22 cellular contexts compared by ENCODE assay signal in the genomic region with DNA sequence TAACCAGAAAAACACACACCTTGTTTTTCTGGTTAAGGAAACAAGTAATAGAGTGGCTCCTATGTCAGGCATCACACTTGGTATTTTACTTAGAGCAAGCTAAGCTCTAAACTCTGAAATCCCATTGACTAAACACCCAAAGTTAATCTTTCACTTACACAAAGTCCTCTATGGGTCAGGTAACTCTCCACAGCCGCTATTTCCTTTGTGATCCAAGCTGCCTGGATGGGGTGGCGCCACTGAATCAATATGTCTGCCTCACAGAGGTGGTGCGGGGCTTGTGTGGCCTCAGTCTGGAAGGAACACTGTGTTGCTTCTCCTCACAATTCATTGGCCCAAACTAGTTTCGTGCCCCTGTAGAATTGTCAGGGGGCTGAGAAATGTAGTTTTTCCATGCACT.
DNase-seq lines count a peak whose midpoint lies in the region; ATAC-seq, FAIRE-seq and TF ChIP-seq lines count a peak whose summit lies in the region.
"Had no signal": no experiment of that assay in that cellular context is flagged by ENCODE, and none has a peak within 500 bp of the region (broad histone marks: within the 10 kb centered on the region; RNA-seq: fewer than 3 reads in every experiment).

No MANE protein-coding gene starts in this region.

- H3K27me3 ChIP-seq in HepG2 (ENCODE audit: control insufficient read depth in 1 of 2, insufficient read depth in 2 of 2, low read length in 2 of 2) (no peaks in the 10 kb centered on the region), right lobe of liver (no peaks in the 10 kb centered on the region), hepatocyte (no peaks in the 10 kb centered on the region), uterus (no peaks in the 10 kb centered on the region)
- H3K27me3 ChIP-seq: BLaER1 had no signal

- no peak for TF ChIP-seq RAD21 in HepG2 (CRISPR knock-in tag; IDR thresholded peaks at IDR 0.05)

- H2AFZ ChIP-seq in HepG2 (ENCODE audit: low read length) (no peak overlapping the region), hepatocyte (no peak overlapping the region)

- no peaks in the 10 kb centered on the region for H3K9me2 ChIP-seq in hepatocyte (replicated peaks; ENCODE audit: insufficient read depth)
- H3K9me2 ChIP-seq: SK-N-SH had no signal

- no peak for TF ChIP-seq POLR2A in HepG2 (IDR thresholded peaks at IDR 0.05; ENCODE audit: insufficient read depth in 1 of 2, low read depth in 2 of 2, low read length in 2 of 2)
- no peak for TF ChIP-seq POLR2A in right lobe of liver (IDR thresholded peaks at IDR 0.05)
- no peak for TF ChIP-seq POLR2A in uterus (IDR thresholded peaks at IDR 0.05)

- BruUV-seq in HepG2 (replicated peaks; lab: Mats Ljungman, UMichigan), result no TSS peak

- FAIRE-seq in HepG2 (lab: Jason Lieb, UNC), result no peak
- FAIRE-seq: D721Med, G401.6, H1 had no signal

- H3K4me3 ChIP-seq in HepG2 (replicated peaks in 1 of 3; ENCODE audit: insufficient read depth in 1 of 3, low read depth in 2 of 3, low read length in 3 of 3) (no peak overlapping the region), right lobe of liver (no peak overlapping the region), hepatocyte (no peak overlapping the region), uterus (no peak overlapping the region)
- H3K4me3 ChIP-seq: BLaER1 had no signal

- H3K27ac ChIP-seq in HepG2 (ENCODE audit: extremely low read length, insufficient read depth, low read length) (no peak overlapping the region), right lobe of liver (no peak overlapping the region), hepatocyte (no peak overlapping the region), uterus (no peak overlapping the region)
- H3K27ac ChIP-seq: BLaER1 had no signal

- peaks cover 8% of the 10 kb centered on the region; the same call in 1 of the 2 replicates for H3K4me1 ChIP-seq in HepG2 (ENCODE audit: insufficient read depth, low read length)
- no peaks in the 10 kb centered on the region for H3K4me1 ChIP-seq in right lobe of liver
- no peaks in the 10 kb centered on the region for H3K4me1 ChIP-seq in hepatocyte (ENCODE audit: insufficient read depth)
- H3K4me1 ChIP-seq in uterus, result no peaks in the 10 kb centered on the region
- H3K4me1 ChIP-seq: BLaER1 had no signal

- in situ Hi-C loops in HepG2 (cut with HindIII; ENCODE audit: extremely low pct_ligation_motif_present, low pct_unique_long_range_greater_than_20kb), result no loop called here

- ATAC-seq in HepG2 (peak; percentile 99), right lobe of liver (no peak), GM21723 (IDR thresholded peaks at IDR 0.05; ENCODE audit: unreplicated experiment) (no peak), HG03175 (IDR thresholded peaks at IDR 0.05; ENCODE audit: unreplicated experiment) (no peak)
- ATAC-seq: PC-3 had no signal

- no peaks in the 10 kb centered on the region for H4K20me1 ChIP-seq in HepG2 (ENCODE audit: insufficient read depth, low read length)
- no peaks in the 10 kb centered on the region for H4K20me1 ChIP-seq in hepatocyte (ENCODE audit: insufficient read depth, poor library complexity, severe bottlenecking)
- H4K20me1 ChIP-seq: BLaER1 had no signal

- no peaks in the 10 kb centered on the region for H3K36me3 ChIP-seq in HepG2 (replicated peaks in 1 of 2; ENCODE audit: control insufficient read depth in 1 of 2, insufficient read depth in 2 of 2, low read length in 2 of 2)
- no peaks in the 10 kb centered on the region for H3K36me3 ChIP-seq in right lobe of liver
- no peaks in the 10 kb centered on the region for H3K36me3 ChIP-seq in hepatocyte (replicated peaks; ENCODE audit: insufficient read depth, low read depth)
- H3K36me3 ChIP-seq in uterus, result no peaks in the 10 kb centered on the region
- H3K36me3 ChIP-seq: BLaER1 had no signal

- H3K9ac ChIP-seq in HepG2 (ENCODE audit: insufficient read depth, low read depth, low read length), result no peak overlapping the region
- H3K9ac ChIP-seq: BLaER1, SK-N-SH had no signal

- DNase-seq in HepG2 (ENCODE audit: low spot score), result peak; percentile 36
- no peak for DNase-seq in right lobe of liver
- peak; percentile 21 for DNase-seq in hepatocyte (ENCODE audit: low spot score)
- DNase-seq in posterior vena cava (ENCODE audit: low spot score), result peak; percentile 69
- DNase-seq in uterus, result no peak
- DNase-seq: CD4-positive, CD25-positive, alpha-beta regulatory T cell; HCEC 1CT; NCI-H1048; NCI-H1417 treated with DMSO at 0.1 percent for 48 hours; NCI-H1694 treated with DMSO at 0.1 percent for 48 hours; NCI-H2081; NCI-H524; NCI-H748 treated with DMSO at 0.1 percent for 48 hours; NK-92 treated with Interleukin-12 subunit alpha and Interleukin-12 subunit beta, amount 100 ng/mL, for 24 hours; PC-3; SK-N-SH had no signal

- H3K79me2 ChIP-seq in HepG2 (ENCODE audit: insufficient read depth, low read length) (no peaks in the 10 kb centered on the region), hepatocyte (no peaks in the 10 kb centered on the region)

- H3K4me2 ChIP-seq in HepG2 (ENCODE audit: low read depth, low read length), result no peak overlapping the region
- H3K4me2 ChIP-seq in hepatocyte, result no peak overlapping the region
- H3K4me2 ChIP-seq: BLaER1, SK-N-SH had no signal

- CTCF ChIA-PET in HepG2 (lab: Yijun Ruan, JAX; ENCODE audit: low intra/inter-chr PET ratio, low total read pairs), result no interaction called here

- TF ChIP-seq EP300 in HepG2 (IDR thresholded peaks at IDR 0.05; ENCODE audit: low read depth in 2 of 2, low read length in 2 of 2), result no peak
- TF ChIP-seq EP300 in HepG2 (CRISPR knock-in tag; IDR thresholded peaks at IDR 0.05; ENCODE audit: borderline replicate concordance), result no peak

- no peaks in the 10 kb centered on the region for H3K9me3 ChIP-seq in HepG2 (ENCODE audit: low read length)
- no peaks in the 10 kb centered on the region for H3K9me3 ChIP-seq in right lobe of liver
- H3K9me3 ChIP-seq in hepatocyte (ENCODE audit: low read depth), result no peaks in the 10 kb centered on the region
- H3K9me3 ChIP-seq in uterus, result no peaks in the 10 kb centered on the region
- H3K9me3 ChIP-seq: BLaER1, SK-N-SH had no signal

- POLR2A ChIA-PET in HepG2 (lab: Yijun Ruan, JAX), result no interaction called here

- TF ChIP-seq CTCF in HepG2 (CRISPR knock-in tag; IDR thresholded peaks at IDR 0.05), result no peak
- TF ChIP-seq CTCF in right lobe of liver (IDR thresholded peaks at IDR 0.05), result no peak
- TF ChIP-seq CTCF in hepatocyte (IDR thresholded peaks at IDR 0.05; ENCODE audit: poor library complexity), result no peak
- TF ChIP-seq CTCF in uterus (IDR thresholded peaks at IDR 0.05), result no peak

- WGBS in HepG2 (ENCODE audit: low lambda C conversion rate), result 15% methylated on average over 4 of the region's 4 CpGs
- 63% methylated on average over 4 of the region's 4 CpGs for WGBS in right lobe of liver (ENCODE audit: insufficient coverage, low coverage, low lambda C conversion rate, missing lambda C conversion rate)
- 68% methylated on average over 4 of the region's 4 CpGs for WGBS in hepatocyte (ENCODE audit: low lambda C conversion rate, missing lambda C conversion rate)

- intact Hi-C loops in HepG2 (cut with micrococcal nuclease; ENCODE audit: unreplicated experiment), result no loop called here
- intact Hi-C loops in right lobe of liver (cut with DNase I), result no loop called here
- intact Hi-C loops in posterior vena cava (cut with DNase I), result no loop called here
- intact Hi-C loops in uterus (cut with DNase I; ENCODE audit: low total_unique reads), result no loop called here

TF ChIP-seq in HepG2, 621 proteins besides CTCF, POLR2A, EP300 and RAD21 (continues in another document):
- TF ChIP-seq, protein P1, sequence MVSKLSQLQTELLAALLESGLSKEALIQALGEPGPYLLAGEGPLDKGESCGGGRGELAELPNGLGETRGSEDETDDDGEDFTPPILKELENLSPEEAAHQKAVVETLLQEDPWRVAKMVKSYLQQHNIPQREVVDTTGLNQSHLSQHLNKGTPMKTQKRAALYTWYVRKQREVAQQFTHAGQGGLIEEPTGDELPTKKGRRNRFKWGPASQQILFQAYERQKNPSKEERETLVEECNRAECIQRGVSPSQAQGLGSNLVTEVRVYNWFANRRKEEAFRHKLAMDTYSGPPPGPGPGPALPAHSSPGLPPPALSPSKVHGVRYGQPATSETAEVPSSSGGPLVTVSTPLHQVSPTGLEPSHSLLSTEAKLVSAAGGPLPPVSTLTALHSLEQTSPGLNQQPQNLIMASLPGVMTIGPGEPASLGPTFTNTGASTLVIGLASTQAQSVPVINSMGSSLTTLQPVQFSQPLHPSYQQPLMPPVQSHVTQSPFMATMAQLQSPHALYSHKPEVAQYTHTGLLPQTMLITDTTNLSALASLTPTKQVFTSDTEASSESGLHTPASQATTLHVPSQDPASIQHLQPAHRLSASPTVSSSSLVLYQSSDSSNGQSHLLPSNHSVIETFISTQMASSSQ (IDR thresholded peaks at IDR 0.05; ENCODE audit: low read depth), result peak; percentile 44; the same call in 1 of the 2 replicates
- TF ChIP-seq, protein P1 (CRISPR knock-in tag; IDR thresholded peaks at IDR 0.05; ENCODE audit: borderline replicate concordance), result no peak
- TF ChIP-seq, protein P2, sequence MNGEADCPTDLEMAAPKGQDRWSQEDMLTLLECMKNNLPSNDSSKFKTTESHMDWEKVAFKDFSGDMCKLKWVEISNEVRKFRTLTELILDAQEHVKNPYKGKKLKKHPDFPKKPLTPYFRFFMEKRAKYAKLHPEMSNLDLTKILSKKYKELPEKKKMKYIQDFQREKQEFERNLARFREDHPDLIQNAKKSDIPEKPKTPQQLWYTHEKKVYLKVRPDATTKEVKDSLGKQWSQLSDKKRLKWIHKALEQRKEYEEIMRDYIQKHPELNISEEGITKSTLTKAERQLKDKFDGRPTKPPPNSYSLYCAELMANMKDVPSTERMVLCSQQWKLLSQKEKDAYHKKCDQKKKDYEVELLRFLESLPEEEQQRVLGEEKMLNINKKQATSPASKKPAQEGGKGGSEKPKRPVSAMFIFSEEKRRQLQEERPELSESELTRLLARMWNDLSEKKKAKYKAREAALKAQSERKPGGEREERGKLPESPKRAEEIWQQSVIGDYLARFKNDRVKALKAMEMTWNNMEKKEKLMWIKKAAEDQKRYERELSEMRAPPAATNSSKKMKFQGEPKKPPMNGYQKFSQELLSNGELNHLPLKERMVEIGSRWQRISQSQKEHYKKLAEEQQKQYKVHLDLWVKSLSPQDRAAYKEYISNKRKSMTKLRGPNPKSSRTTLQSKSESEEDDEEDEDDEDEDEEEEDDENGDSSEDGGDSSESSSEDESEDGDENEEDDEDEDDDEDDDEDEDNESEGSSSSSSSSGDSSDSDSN (CRISPR knock-in tag; IDR thresholded peaks at IDR 0.05), result no peak

Comparison
In these comparisons a context has a peak if more than half of its experiments do, and no peak if none do; other contexts are left out.
1. DNase-seq: peak in HepG2 (single experiment), hepatocyte (single experiment) and posterior vena cava (single experiment); none in right lobe of liver (0 of 3) and uterus (0 of 2).